ENCODE assay signal across 25 cellular contexts in genomic region chr13:100443998-100444328, GRCh38.
DNase-seq lines count a peak whose midpoint lies in the region; ATAC-seq and TF ChIP-seq lines count a peak whose summit lies in the region.
"Had no signal": no experiment of that assay in that cellular context is flagged by ENCODE, and none has a peak within 500 bp of the region (broad histone marks: within the 10 kb centered on the region; RNA-seq: fewer than 3 reads in every experiment).

No MANE protein-coding gene starts in this region.

- no peaks in the 10 kb centered on the region for H3K27me3 Mint-ChIP-seq in osteocyte (ENCODE audit: unreplicated experiment)
- H3K27me3 Mint-ChIP-seq in activated naive CD4-positive, alpha-beta T cell treated with anti-CD3 and anti-CD28 coated beads, Interleukin-2, amount 10 ng/mL, durations not matched to agents 7 days and 5 days = no peaks in the 10 kb centered on the region
- H3K27me3 Mint-ChIP-seq: activated CD4-positive, alpha-beta T cell treated with anti-CD3 and anti-CD28 coated beads, Interleukin-2, amount 10 ng/mL, durations not matched to agents 24 days and 14 days; stimulated activated naive CD8-positive, alpha-beta T cell treated with anti-CD3 and anti-CD28 coated beads, Interleukin-15, amount 100 ng/mL, for 72 hours had no signal

- TF ChIP-seq CTCF in osteocyte (IDR thresholded peaks at IDR 0.05) = no peak

- CTCF ChIA-PET in activated naive CD4-positive, alpha-beta T cell treated with anti-CD3 and anti-CD28 coated beads, Interleukin-2, amount 10 ng/mL, durations not matched to agents 7 days and 5 days (lab: Charles Lee) = interaction anchor here (1.1 kb wide), 1 partner anchor 50 kb away, joined by 3 read pairs; no protein-coding TSS in a partner anchor

- H3K4me1 Mint-ChIP-seq in osteocyte (ENCODE audit: unreplicated experiment) = peaks cover 55% of the 10 kb centered on the region
- no peaks in the 10 kb centered on the region for H3K4me1 Mint-ChIP-seq in activated naive CD4-positive, alpha-beta T cell treated with anti-CD3 and anti-CD28 coated beads, Interleukin-2, amount 10 ng/mL, durations not matched to agents 7 days and 5 days
- H3K4me1 Mint-ChIP-seq: stimulated activated naive CD8-positive, alpha-beta T cell treated with anti-CD3 and anti-CD28 coated beads, Interleukin-15, amount 100 ng/mL, for 72 hours had no signal

- ATAC-seq in HG02852 (IDR thresholded peaks at IDR 0.05; ENCODE audit: unreplicated experiment) = no peak
- ATAC-seq: stimulated activated naive CD8-positive, alpha-beta T cell treated with anti-CD3 and anti-CD28 coated beads, Interleukin-15, amount 100 ng/mL, for 72 hours had no signal

- peak overlapping the region; percentile 60 for H3K27ac Mint-ChIP-seq in osteocyte (ENCODE audit: unreplicated experiment)
- no peak overlapping the region for H3K27ac Mint-ChIP-seq in activated naive CD4-positive, alpha-beta T cell treated with anti-CD3 and anti-CD28 coated beads, Interleukin-2, amount 10 ng/mL, durations not matched to agents 7 days and 5 days
- H3K27ac Mint-ChIP-seq: activated CD4-positive, alpha-beta T cell treated with anti-CD3 and anti-CD28 coated beads, Interleukin-2, amount 10 ng/mL, durations not matched to agents 24 days and 14 days; CD4-positive, alpha-beta T cell; stimulated activated naive CD8-positive, alpha-beta T cell treated with anti-CD3 and anti-CD28 coated beads, Interleukin-15, amount 100 ng/mL, for 72 hours had no signal

- peak; percentile 5 for DNase-seq in Daoy (ENCODE audit: low read depth)
- DNase-seq in HK-2 (ENCODE audit: unreplicated experiment) = peak; percentile 31
- DNase-seq in amniotic epithelial cell (ENCODE audit: low read depth) = peak; percentile 21
- no peak for DNase-seq in osteocyte (ENCODE audit: extremely low spot score, unreplicated experiment)
- DNase-seq in NCI-H526 treated with DMSO at 0.1 percent for 48 hours (lab: John Stamatoyannopoulos, UW) = no peak
- no peak for DNase-seq in activated naive CD4-positive, alpha-beta T cell treated with anti-CD3 and anti-CD28 coated beads, Interleukin-2, amount 10 ng/mL, durations not matched to agents 7 days and 5 days
- no peak for DNase-seq in activated effector memory CD4-positive, alpha-beta T cell treated with Interleukin-2 at 50 U/mL for 16 hours
- DNase-seq: activated CD4-positive, alpha-beta T cell treated with anti-CD3 and anti-CD28 coated beads, Interleukin-2, amount 10 ng/mL, durations not matched to agents 24 days and 14 days; activated naive CD4-positive, alpha-beta T cell treated with anti-CD3 and anti-CD28 coated beads, Interleukin-2, amount 50 U/mL, for 16 hours; aorta; CD4-positive, alpha-beta T cell; central memory CD4-positive, alpha-beta T cell; dermis blood vessel endothelial cell; DMS 273 treated with DMSO at 0.1 percent for 48 hours; H7; islet precursor cell; MG63; NCI-H1417; NCI-H2107; NCI-H524; Peyer's patch; sigmoid colon; stimulated activated naive CD8-positive, alpha-beta T cell treated with anti-CD3 and anti-CD28 coated beads, Interleukin-15, amount 100 ng/mL, for 72 hours; thyroid gland had no signal

- H3K4me3 Mint-ChIP-seq in osteocyte (ENCODE audit: unreplicated experiment) = no peak overlapping the region
- H3K4me3 Mint-ChIP-seq in activated naive CD4-positive, alpha-beta T cell treated with anti-CD3 and anti-CD28 coated beads, Interleukin-2, amount 10 ng/mL, durations not matched to agents 7 days and 5 days = no peak overlapping the region
- H3K4me3 Mint-ChIP-seq: activated CD4-positive, alpha-beta T cell treated with anti-CD3 and anti-CD28 coated beads, Interleukin-2, amount 10 ng/mL, durations not matched to agents 24 days and 14 days; CD4-positive, alpha-beta T cell; stimulated activated naive CD8-positive, alpha-beta T cell treated with anti-CD3 and anti-CD28 coated beads, Interleukin-15, amount 100 ng/mL, for 72 hours had no signal

- peaks cover 4% of the 10 kb centered on the region for H3K36me3 Mint-ChIP-seq in osteocyte (ENCODE audit: unreplicated experiment)
- no peaks in the 10 kb centered on the region for H3K36me3 Mint-ChIP-seq in activated naive CD4-positive, alpha-beta T cell treated with anti-CD3 and anti-CD28 coated beads, Interleukin-2, amount 10 ng/mL, durations not matched to agents 7 days and 5 days

- no peaks in the 10 kb centered on the region for H3K9me3 Mint-ChIP-seq in osteocyte (ENCODE audit: unreplicated experiment)
- no peaks in the 10 kb centered on the region for H3K9me3 Mint-ChIP-seq in activated naive CD4-positive, alpha-beta T cell treated with anti-CD3 and anti-CD28 coated beads, Interleukin-2, amount 10 ng/mL, durations not matched to agents 7 days and 5 days
- H3K9me3 Mint-ChIP-seq: stimulated activated naive CD8-positive, alpha-beta T cell treated with anti-CD3 and anti-CD28 coated beads, Interleukin-15, amount 100 ng/mL, for 72 hours had no signal

Comparison
In these comparisons a context has a peak if more than half of its experiments do, and no peak if none do; other contexts are left out.
1. DNase-seq: peak in Daoy (single experiment), HK-2 (single experiment) and amniotic epithelial cell (single experiment); none in osteocyte (single experiment), NCI-H526 treated with DMSO at 0.1 percent for 48 hours (single experiment), activated naive CD4-positive, alpha-beta T cell treated with anti-CD3 and anti-CD28 coated beads, Interleukin-2, amount 10 ng/mL, durations not matched to agents 7 days and 5 days (single experiment) and activated effector memory CD4-positive, alpha-beta T cell treated with Interleukin-2 at 50 U/mL for 16 hours (single experiment).